In genomic region chr1:94693435-94693834, GRCh38 we compare ENCODE assay signal across 27 cellular contexts.
"Had no signal": no experiment of that assay in that cellular context is flagged by ENCODE, and none has a peak within 500 bp of the region (broad histone marks: within the 10 kb centered on the region; RNA-seq: fewer than 3 reads in every experiment).

No MANE protein-coding gene starts in this region.

- H3K36me3 ChIP-seq: esophagus squamous epithelium, gastrocnemius medialis, heart right ventricle, left lung, lower lobe of right lung had no signal

- H3K9me3 ChIP-seq: esophagus squamous epithelium, gastrocnemius medialis, lower lobe of right lung, mucosa of descending colon had no signal

- FAIRE-seq: colon, endometrium, islet of Langerhans, keratinocyte had no signal

- H3K27me3 ChIP-seq: esophagus squamous epithelium, heart right ventricle, left lung had no signal

- H3K4me3 Mint-ChIP-seq: mesothelial cell of epicardium; naive thymus-derived CD4-positive, alpha-beta T cell had no signal

- ATAC-seq: esophagus mucosa; gastrocnemius medialis; heart right ventricle; left cardiac atrium; left lung; left ventricle myocardium superior; lower lobe of right lung; mucosa of descending colon; naive thymus-derived CD4-positive, alpha-beta T cell had no signal

- DNase-seq: dermis blood vessel endothelial cell; dorsolateral prefrontal cortex; effector CD4-positive, alpha-beta T cell; effector memory CD4-positive, alpha-beta T cell; erythroblast; esophagus squamous epithelium; foreskin fibroblast; foreskin melanocyte; gastrocnemius medialis; head of caudate nucleus; heart right ventricle; hippocampal formation; left cardiac atrium; left lung; left ventricle myocardium superior; lower lobe of right lung; mesenchymal stem cell; mucosa of descending colon; naive thymus-derived CD4-positive, alpha-beta T cell had no signal

- H3K36me3 Mint-ChIP-seq: naive thymus-derived CD4-positive, alpha-beta T cell had no signal

- H3K27ac Mint-ChIP-seq: mesothelial cell of epicardium; naive thymus-derived CD4-positive, alpha-beta T cell had no signal

- H3K4me3 ChIP-seq: coronary artery, dorsolateral prefrontal cortex, esophagus squamous epithelium, gastrocnemius medialis, heart right ventricle, left lung, lower lobe of right lung, mucosa of descending colon had no signal

- H3K27ac ChIP-seq: coronary artery, dorsolateral prefrontal cortex, epithelial cell of prostate, esophagus squamous epithelium, gastrocnemius medialis, heart right ventricle, left lung, lower lobe of right lung had no signal
